ENCODE assay signal across 1 cellular context in genomic region chr2:33205693-33206434, GRCh38.
TF ChIP-seq lines count a peak whose summit lies in the region.

No MANE protein-coding gene starts in this region.

TF ChIP-seq in GM12878, 131 proteins besides CTCF, POLR2A, EP300 and RAD21 (continued from another document):
- TF ChIP-seq EED (IDR thresholded peaks at IDR 0.05; ENCODE audit: low read depth) (peak; percentile 33; the same call in 1 of the 2 replicates), ZBTB33 (IDR thresholded peaks at IDR 0.05) (no peak), MEF2B (IDR thresholded peaks at IDR 0.05; ENCODE audit: partially characterized antibody, poor library complexity, severe bottlenecking) (peak; percentile 41), NR2F1 (conservative IDR thresholded peaks at IDR 0.05) (peak; percentile 28; the same call in 1 of the 2 replicates), ATF2 (IDR thresholded peaks at IDR 0.05; ENCODE audit: low read length) (peak; percentile 82), POLR2AphosphoS2 (IDR thresholded peaks at IDR 0.05; ENCODE audit: low read depth, low read length) (no peak)
